In genomic region chr18:73992242-73993022, GRCh38 we compare ENCODE assay signal across 25 cellular contexts.
"Had no signal": no experiment of that assay in that cellular context is flagged by ENCODE, and none has a peak within 500 bp of the region (broad histone marks: within the 10 kb centered on the region; RNA-seq: fewer than 3 reads in every experiment).

No MANE protein-coding gene starts in this region.

- H3K36me3 ChIP-seq: left ventricle myocardium inferior, lower lobe of right lung, neural progenitor cell, pancreas, suprapubic skin, thyroid gland, upper lobe of right lung, vagina had no signal

- H3K4me3 Mint-ChIP-seq: endodermal cell; memory B cell; mesothelial cell of epicardium; natural killer cell treated with Interleukin-12 subunit alpha and Interleukin-12 subunit beta and Interleukin-15 and Interleukin-18, amount 100 ng/mL, for 72 hours; neural progenitor cell had no signal

- H3K4me2 ChIP-seq: hepatocyte, neural progenitor cell had no signal

- H2AFZ ChIP-seq: hepatocyte, neural progenitor cell had no signal

- DNase-seq: effector CD4-positive, alpha-beta T cell; endodermal cell; erythroblast; foreskin melanocyte; head of caudate nucleus; kidney; left cardiac atrium; left ventricle myocardium inferior; lower lobe of right lung; occipital lobe; pancreas; right cardiac atrium; small intestine; stimulated activated CD4-positive, alpha-beta T cell treated with anti-CD3 and anti-CD28 coated beads, Interleukin-12 subunit alpha, Interleukin-12 subunit beta, amount 100 ng/mL, for 4 hours; stimulated activated naive CD8-positive, alpha-beta T cell treated with anti-CD3 and anti-CD28 coated beads, Interleukin-15, Interleukin-2, amounts not matched to agents 100 U/mL and 50 U/mL, for 24 hours; thyroid gland; upper lobe of right lung had no signal

- ATAC-seq: left cardiac atrium; natural killer cell treated with Interleukin-12 subunit alpha and Interleukin-12 subunit beta and Interleukin-15 and Interleukin-18, amount 100 ng/mL, for 72 hours; pancreas; right cardiac atrium; stimulated activated naive CD8-positive, alpha-beta T cell treated with anti-CD3 and anti-CD28 coated beads, Interleukin-15, Interleukin-2, amounts not matched to agents 100 U/mL and 50 U/mL, for 24 hours; upper lobe of right lung had no signal

- H3K4me1 Mint-ChIP-seq: endodermal cell, memory B cell, mesothelial cell of epicardium, neural progenitor cell had no signal

- H3K9ac ChIP-seq: neural progenitor cell had no signal

- H3K36me3 Mint-ChIP-seq: mesothelial cell of epicardium; natural killer cell treated with Interleukin-12 subunit alpha and Interleukin-12 subunit beta and Interleukin-15 and Interleukin-18, amount 100 ng/mL, for 72 hours; neural progenitor cell had no signal

- H3K4me1 ChIP-seq: left ventricle myocardium inferior, lower lobe of right lung, neural progenitor cell, pancreas, suprapubic skin, thyroid gland, upper lobe of right lung, vagina had no signal

- H3K27me3 ChIP-seq: hepatocyte, neural progenitor cell, pancreas, suprapubic skin, thyroid gland, upper lobe of right lung, vagina had no signal

- H3K4me3 ChIP-seq: hepatocyte, left ventricle myocardium inferior, lower lobe of right lung, neural progenitor cell, pancreas, suprapubic skin, thyroid gland, upper lobe of right lung, vagina had no signal

- H3K9me3 ChIP-seq: lower lobe of right lung, pancreas, suprapubic skin, thyroid gland, upper lobe of right lung, vagina had no signal

- H3K79me2 ChIP-seq: hepatocyte had no signal

- H3K27ac Mint-ChIP-seq: endodermal cell; memory B cell; mesothelial cell of epicardium; natural killer cell treated with Interleukin-12 subunit alpha and Interleukin-12 subunit beta and Interleukin-15 and Interleukin-18, amount 100 ng/mL, for 72 hours; neural progenitor cell; progenitor cell of endocrine pancreas had no signal

- H3K27ac ChIP-seq: hepatocyte, left ventricle myocardium inferior, lower lobe of right lung, neural progenitor cell, pancreas, suprapubic skin, thyroid gland, upper lobe of right lung, vagina had no signal
